Comparison of ENCODE assay signal across 24 cellular contexts in the genomic region with DNA sequence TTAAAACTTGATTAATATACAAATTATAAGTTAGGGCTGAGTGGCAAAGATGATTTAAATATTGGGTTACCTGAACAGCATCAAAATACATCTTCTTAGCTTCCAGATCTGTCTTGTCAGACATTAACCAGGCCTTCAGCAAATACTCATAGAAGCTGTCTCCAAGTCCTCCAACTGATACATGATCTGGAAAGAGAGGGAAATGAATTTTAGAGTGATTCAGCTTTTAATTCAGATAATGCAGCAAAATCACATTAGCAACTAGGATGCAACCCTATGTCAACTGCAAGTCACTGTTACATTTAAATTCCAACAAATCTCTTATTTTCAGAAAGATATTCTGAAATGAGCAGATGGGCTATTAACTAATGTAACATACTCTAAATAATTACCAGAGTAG.
A peak's percentile ranks its signal among the peaks of the same experiment; 100 is the strongest.
DNase-seq lines count a peak whose midpoint lies in the region; ATAC-seq and TF ChIP-seq lines count a peak whose summit lies in the region.
"Had no signal": no experiment of that assay in that cellular context is flagged by ENCODE, and none has a peak within 500 bp of the region (broad histone marks: within the 10 kb centered on the region; RNA-seq: fewer than 3 reads in every experiment).

No MANE protein-coding gene starts in this region.

- TF ChIP-seq CTCF in BE2C (IDR thresholded peaks at IDR 0.05; ENCODE audit: low read depth, low read length), result no peak

- H3K27me3 ChIP-seq in BE2C, result no peaks in the 10 kb centered on the region
- H3K27me3 ChIP-seq: BLaER1 had no signal

- no peaks in the 10 kb centered on the region for H3K9me3 ChIP-seq in BE2C
- H3K9me3 ChIP-seq: A549, BLaER1 had no signal

- DNase-seq in NCI-H1105 treated with DMSO at 0.1 percent for 48 hours (lab: John Stamatoyannopoulos, UW), result peak; percentile 23
- DNase-seq in NCI-H1105 (lab: John Stamatoyannopoulos, UW), result no peak
- peak; percentile 25 for DNase-seq in BE2C
- DNase-seq in SK-N-DZ (ENCODE audit: low spot score), result peak; percentile 58
- no peak for DNase-seq in NCI-H2081 (lab: John Stamatoyannopoulos, UW)
- DNase-seq in medulla oblongata (ENCODE audit: extremely low spot score), result no peak
- no peak for DNase-seq in activated CD4-positive, CD25-positive, alpha-beta regulatory T cell (lab: John Stamatoyannopoulos, UW)
- DNase-seq: AML-193; C1 segment of cervical spinal cord; CD4-positive, alpha-beta memory T cell; CD4-positive, CD25-positive, alpha-beta regulatory T cell; CD8-positive, alpha-beta memory T cell; COR-L47; DMS 273 treated with DMSO at 0.1 percent for 48 hours; DMS153; DMS53; DMS79; DND-41; EL; GDM1 had no signal

- peaks cover 36% of the 10 kb centered on the region for H3K36me3 ChIP-seq in BE2C
- H3K36me3 ChIP-seq: BLaER1 had no signal

- no peak overlapping the region for H3K4me3 ChIP-seq in BE2C (ENCODE audit: low read depth, low read length)
- H3K4me3 ChIP-seq: A549, BLaER1, GM12878 had no signal

- H3K4me1 ChIP-seq in BE2C, result peaks cover 43% of the 10 kb centered on the region
- H3K4me1 ChIP-seq: A549 had no signal

- ATAC-seq in SK-N-SH treated with all-trans-retinoic acid at 6 μM for 48 hours, result peak; percentile 56
- ATAC-seq: A549, GM12878 had no signal

TF ChIP-seq in SK-N-SH treated with all-trans-retinoic acid at 6 μM for 48 hours, 23 proteins besides CTCF, POLR2A, EP300 and RAD21:
- peak; percentile 78; the same call in 1 of the 2 replicates for TF ChIP-seq ZC3H10 (CRISPR knock-in tag; IDR thresholded peaks at IDR 0.05)
- TF ChIP-seq ZNF70 (CRISPR knock-in tag; IDR thresholded peaks at IDR 0.05), result no peak
- TF ChIP-seq, protein P1, sequence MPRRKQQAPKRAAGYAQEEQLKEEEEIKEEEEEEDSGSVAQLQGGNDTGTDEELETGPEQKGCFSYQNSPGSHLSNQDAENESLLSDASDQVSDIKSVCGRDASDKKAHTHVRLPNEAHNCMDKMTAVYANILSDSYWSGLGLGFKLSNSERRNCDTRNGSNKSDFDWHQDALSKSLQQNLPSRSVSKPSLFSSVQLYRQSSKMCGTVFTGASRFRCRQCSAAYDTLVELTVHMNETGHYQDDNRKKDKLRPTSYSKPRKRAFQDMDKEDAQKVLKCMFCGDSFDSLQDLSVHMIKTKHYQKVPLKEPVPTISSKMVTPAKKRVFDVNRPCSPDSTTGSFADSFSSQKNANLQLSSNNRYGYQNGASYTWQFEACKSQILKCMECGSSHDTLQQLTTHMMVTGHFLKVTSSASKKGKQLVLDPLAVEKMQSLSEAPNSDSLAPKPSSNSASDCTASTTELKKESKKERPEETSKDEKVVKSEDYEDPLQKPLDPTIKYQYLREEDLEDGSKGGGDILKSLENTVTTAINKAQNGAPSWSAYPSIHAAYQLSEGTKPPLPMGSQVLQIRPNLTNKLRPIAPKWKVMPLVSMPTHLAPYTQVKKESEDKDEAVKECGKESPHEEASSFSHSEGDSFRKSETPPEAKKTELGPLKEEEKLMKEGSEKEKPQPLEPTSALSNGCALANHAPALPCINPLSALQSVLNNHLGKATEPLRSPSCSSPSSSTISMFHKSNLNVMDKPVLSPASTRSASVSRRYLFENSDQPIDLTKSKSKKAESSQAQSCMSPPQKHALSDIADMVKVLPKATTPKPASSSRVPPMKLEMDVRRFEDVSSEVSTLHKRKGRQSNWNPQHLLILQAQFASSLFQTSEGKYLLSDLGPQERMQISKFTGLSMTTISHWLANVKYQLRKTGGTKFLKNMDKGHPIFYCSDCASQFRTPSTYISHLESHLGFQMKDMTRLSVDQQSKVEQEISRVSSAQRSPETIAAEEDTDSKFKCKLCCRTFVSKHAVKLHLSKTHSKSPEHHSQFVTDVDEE (CRISPR knock-in tag; IDR thresholded peaks at IDR 0.05), result peak; percentile 91
- TF ChIP-seq BACH2 (CRISPR knock-in tag; IDR thresholded peaks at IDR 0.05; ENCODE audit: borderline replicate concordance), result peak; percentile 95
- no peak for TF ChIP-seq ARNTL (CRISPR knock-in tag; IDR thresholded peaks at IDR 0.05; ENCODE audit: borderline replicate concordance, low read depth)
- TF ChIP-seq, protein P2, sequence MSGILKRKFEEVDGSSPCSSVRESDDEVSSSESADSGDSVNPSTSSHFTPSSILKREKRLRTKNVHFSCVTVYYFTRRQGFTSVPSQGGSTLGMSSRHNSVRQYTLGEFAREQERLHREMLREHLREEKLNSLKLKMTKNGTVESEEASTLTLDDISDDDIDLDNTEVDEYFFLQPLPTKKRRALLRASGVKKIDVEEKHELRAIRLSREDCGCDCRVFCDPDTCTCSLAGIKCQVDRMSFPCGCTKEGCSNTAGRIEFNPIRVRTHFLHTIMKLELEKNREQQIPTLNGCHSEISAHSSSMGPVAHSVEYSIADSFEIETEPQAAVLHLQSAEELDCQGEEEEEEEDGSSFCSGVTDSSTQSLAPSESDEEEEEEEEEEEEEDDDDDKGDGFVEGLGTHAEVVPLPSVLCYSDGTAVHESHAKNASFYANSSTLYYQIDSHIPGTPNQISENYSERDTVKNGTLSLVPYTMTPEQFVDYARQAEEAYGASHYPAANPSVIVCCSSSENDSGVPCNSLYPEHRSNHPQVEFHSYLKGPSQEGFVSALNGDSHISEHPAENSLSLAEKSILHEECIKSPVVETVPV (CRISPR knock-in tag; IDR thresholded peaks at IDR 0.05), result 0 out of 2 replicates have a peak, but pooled peaks have one; percentile 41
- TF ChIP-seq GLIS3 (CRISPR knock-in tag; IDR thresholded peaks at IDR 0.05), result peak; percentile 12; the same call in 1 of the 2 replicates
- TF ChIP-seq PPARA (CRISPR knock-in tag; IDR thresholded peaks at IDR 0.05; ENCODE audit: borderline replicate concordance), result no peak
- TF ChIP-seq, protein P3, sequence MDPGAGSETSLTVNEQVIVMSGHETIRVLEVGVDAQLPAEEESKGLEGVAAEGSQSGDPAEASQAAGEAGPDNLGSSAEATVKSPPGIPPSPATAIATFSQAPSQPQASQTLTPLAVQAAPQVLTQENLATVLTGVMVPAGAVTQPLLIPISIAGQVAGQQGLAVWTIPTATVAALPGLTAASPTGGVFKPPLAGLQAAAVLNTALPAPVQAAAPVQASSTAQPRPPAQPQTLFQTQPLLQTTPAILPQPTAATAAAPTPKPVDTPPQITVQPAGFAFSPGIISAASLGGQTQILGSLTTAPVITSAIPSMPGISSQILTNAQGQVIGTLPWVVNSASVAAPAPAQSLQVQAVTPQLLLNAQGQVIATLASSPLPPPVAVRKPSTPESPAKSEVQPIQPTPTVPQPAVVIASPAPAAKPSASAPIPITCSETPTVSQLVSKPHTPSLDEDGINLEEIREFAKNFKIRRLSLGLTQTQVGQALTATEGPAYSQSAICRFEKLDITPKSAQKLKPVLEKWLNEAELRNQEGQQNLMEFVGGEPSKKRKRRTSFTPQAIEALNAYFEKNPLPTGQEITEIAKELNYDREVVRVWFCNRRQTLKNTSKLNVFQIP (CRISPR knock-in tag; IDR thresholded peaks at IDR 0.05; ENCODE audit: borderline replicate concordance, low read depth), result no peak; the same call in 1 of the 2 replicates
- no peak for TF ChIP-seq OSR1 (CRISPR knock-in tag; IDR thresholded peaks at IDR 0.05)
- TF ChIP-seq CREB5 (CRISPR knock-in tag; IDR thresholded peaks at IDR 0.05; ENCODE audit: low read depth), result peak; percentile 84
- TF ChIP-seq ESRRG (CRISPR knock-in tag; IDR thresholded peaks at IDR 0.05), result peak; percentile 35; the same call in 1 of the 2 replicates
- TF ChIP-seq TCF4 (CRISPR knock-in tag; IDR thresholded peaks at IDR 0.05; ENCODE audit: borderline replicate concordance), result peak; percentile 88
- peak; percentile 98 for TF ChIP-seq ISL1 (CRISPR knock-in tag; IDR thresholded peaks at IDR 0.05)
- TF ChIP-seq TOX (CRISPR knock-in tag; IDR thresholded peaks at IDR 0.05; ENCODE audit: borderline replicate concordance), result 0 out of 2 replicates have a peak, but pooled peaks have one; percentile 45
- TF ChIP-seq CSDC2 (CRISPR knock-in tag; IDR thresholded peaks at IDR 0.05), result no peak
- no peak for TF ChIP-seq ZFP30 (CRISPR knock-in tag; IDR thresholded peaks at IDR 0.05)
- TF ChIP-seq ZNF565 (CRISPR knock-in tag; conservative IDR thresholded peaks at IDR 0.05; ENCODE audit: low read depth), result no peak
- TF ChIP-seq PATZ1 (CRISPR knock-in tag; IDR thresholded peaks at IDR 0.05; ENCODE audit: borderline replicate concordance), result peak; percentile 77; the same call in 1 of the 2 replicates
- 0 out of 2 replicates have a peak, but pooled peaks have one; percentile 36 for TF ChIP-seq ZFP3 (CRISPR knock-in tag; IDR thresholded peaks at IDR 0.05)
- TF ChIP-seq ZNF8 (CRISPR knock-in tag; IDR thresholded peaks at IDR 0.05), result no peak
- peak; percentile 16; the same call in 1 of the 2 replicates for TF ChIP-seq SNAI2 (CRISPR knock-in tag; IDR thresholded peaks at IDR 0.05)

Comparison
In these comparisons a context has a peak if more than half of its experiments do, and no peak if none do; other contexts are left out.
1. DNase-seq: peak in NCI-H1105 treated with DMSO at 0.1 percent for 48 hours (single experiment), BE2C (single experiment) and SK-N-DZ (single experiment); none in NCI-H1105 (single experiment), NCI-H2081 (0 of 2), medulla oblongata (single experiment) and activated CD4-positive, CD25-positive, alpha-beta regulatory T cell (0 of 4).